In genomic region chr15:77569647-77570186, GRCh38 we compare ENCODE assay signal across 1 cellular context.
TF ChIP-seq lines count a peak whose summit lies in the region.

No MANE protein-coding gene starts in this region.

TF ChIP-seq in K562, 482 proteins besides CTCF, POLR2A, EP300 and RAD21 (continued from another document):
- TF ChIP-seq REST (CRISPR knock-in tag; IDR thresholded peaks at IDR 0.05; ENCODE audit: low read depth), result no peak
- no peak for TF ChIP-seq SPI1 (IDR thresholded peaks at IDR 0.05; ENCODE audit: borderline replicate concordance, low read depth, low read length)
- TF ChIP-seq FOXO4 (CRISPR knock-in tag; IDR thresholded peaks at IDR 0.05), result no peak
- TF ChIP-seq ZNF518B (CRISPR knock-in tag; IDR thresholded peaks at IDR 0.05), result no peak
- TF ChIP-seq NR2C2 (CRISPR knock-in tag; IDR thresholded peaks at IDR 0.05), result no peak
- peak; percentile 71; the same call in 1 of the 2 replicates for TF ChIP-seq NR2C2 (tag; IDR thresholded peaks at IDR 0.05)
- 0 out of 4 replicates have a peak, but pooled peaks of 1 of the 2 experiments have one; percentile 33 for TF ChIP-seq TRIM24 (IDR thresholded peaks at IDR 0.05)
- TF ChIP-seq ZC3H8 (IDR thresholded peaks at IDR 0.05), result no peak
- TF ChIP-seq FOXK1 (CRISPR knock-in tag; IDR thresholded peaks at IDR 0.05; ENCODE audit: borderline replicate concordance), result no peak
- no peak for TF ChIP-seq PURB (CRISPR knock-in tag; IDR thresholded peaks at IDR 0.05; ENCODE audit: low read depth)
- TF ChIP-seq CBX1 (IDR thresholded peaks at IDR 0.05; ENCODE audit: low read depth), result no peak
- no peak for TF ChIP-seq NR2C1 (IDR thresholded peaks at IDR 0.05)
- peak; percentile 59 for TF ChIP-seq NR2C1 (tag; IDR thresholded peaks at IDR 0.05)
- TF ChIP-seq ZNF512 (tag; IDR thresholded peaks at IDR 0.05), result no peak
- no peak for TF ChIP-seq NFYB (IDR thresholded peaks at IDR 0.05; ENCODE audit: extremely low read depth, insufficient read length)
- no peak for TF ChIP-seq CBFA2T2 (conservative IDR thresholded peaks at IDR 0.05)
- TF ChIP-seq KDM1A (IDR thresholded peaks at IDR 0.05), result no peak
- TF ChIP-seq PHF8 (IDR thresholded peaks at IDR 0.05; ENCODE audit: borderline replicate concordance, low read length), result peak; percentile 23; the same call in 1 of the 2 replicates
- TF ChIP-seq ATF1 (CRISPR knock-in tag; IDR thresholded peaks at IDR 0.05), result no peak
- TF ChIP-seq ATF1 (tag; IDR thresholded peaks at IDR 0.05), result peak; percentile 38
- peak; percentile 37 for TF ChIP-seq MGA (IDR thresholded peaks at IDR 0.05)
- TF ChIP-seq ESRRA (IDR thresholded peaks at IDR 0.05; ENCODE audit: borderline replicate concordance, low read depth), result no peak
- no peak for TF ChIP-seq FOXP1 (CRISPR knock-in tag; IDR thresholded peaks at IDR 0.05)
- TF ChIP-seq TGIF2 (CRISPR knock-in tag; IDR thresholded peaks at IDR 0.05), result no peak
- no peak for TF ChIP-seq PHF21A (IDR thresholded peaks at IDR 0.05; ENCODE audit: borderline replicate concordance, low read depth)
- TF ChIP-seq ZKSCAN8 (CRISPR knock-in tag; IDR thresholded peaks at IDR 0.05), result no peak
